8 cellular contexts compared by ENCODE assay signal in genomic region chr2:161237397-161238263, GRCh38.
DNase-seq lines count a peak whose midpoint lies in the region; ATAC-seq and TF ChIP-seq lines count a peak whose summit lies in the region.

No MANE protein-coding gene starts in this region.

- DNase-seq in NCI-H510A treated with DMSO at 0.1 percent for 48 hours (lab: John Stamatoyannopoulos, UW) (peak; percentile 24), NCI-H510A (lab: John Stamatoyannopoulos, UW) (no peak), NCI-H82 treated with DMSO at 0.1 percent for 48 hours (lab: John Stamatoyannopoulos, UW; ENCODE audit: unreplicated experiment) (peak; percentile 72), fibroblast of villous mesenchyme (ENCODE audit: low read depth) (peak; percentile 52), type B pancreatic cell (ENCODE audit: extremely low spot score, unreplicated experiment) (no peak)
- peak; percentile 83 for DNase-seq in activated effector memory CD4-positive, alpha-beta T cell treated with anti-CD3 and anti-CD28 coated beads, Interleukin-2, amount 50 U/mL, for 16 hours

- peak overlapping the region; percentile 91 to 97 (median 94) for H3K4me3 Mint-ChIP-seq in nephron
- peak overlapping the region; percentile 95 for H3K4me3 Mint-ChIP-seq in type B pancreatic cell

- H3K9me3 Mint-ChIP-seq in nephron, result no peaks in the 10 kb centered on the region
- no peaks in the 10 kb centered on the region for H3K9me3 Mint-ChIP-seq in type B pancreatic cell

- ATAC-seq in HG03039 (IDR thresholded peaks at IDR 0.05; ENCODE audit: unreplicated experiment), result peak; percentile 42

- no peaks in the 10 kb centered on the region for H3K36me3 Mint-ChIP-seq in nephron (ENCODE audit: low read depth)
- no peaks in the 10 kb centered on the region for H3K36me3 Mint-ChIP-seq in type B pancreatic cell

- peak; percentile 5 for TF ChIP-seq CTCF in fibroblast of villous mesenchyme (IDR thresholded peaks at IDR 0.05; ENCODE audit: insufficient read depth, low read depth, low read length)
- no peak for TF ChIP-seq CTCF in nephron (IDR thresholded peaks at IDR 0.05; ENCODE audit: unreplicated experiment in 3 of 3)
- no peak for TF ChIP-seq CTCF in type B pancreatic cell (conservative IDR thresholded peaks at IDR 0.05)

- H3K4me3 ChIP-seq in fibroblast of villous mesenchyme (ENCODE audit: low read depth, low read length), result peak overlapping the region; percentile 67

- H3K27me3 Mint-ChIP-seq in nephron (ENCODE audit: low read depth), result peaks cover 28% of the 10 kb centered on the region
- peaks cover 9% of the 10 kb centered on the region for H3K27me3 Mint-ChIP-seq in type B pancreatic cell

- H3K27ac Mint-ChIP-seq in nephron (peak overlapping the region; percentile 34 to 81 (median 56)), type B pancreatic cell (peak overlapping the region; percentile 78)

- peaks cover 13% of the 10 kb centered on the region for H3K4me1 Mint-ChIP-seq in nephron
- H3K4me1 Mint-ChIP-seq in type B pancreatic cell (ENCODE audit: unreplicated experiment), result peaks cover 18% of the 10 kb centered on the region

Comparison
In these comparisons a context has a peak if more than half of its experiments do, and no peak if none do; other contexts are left out.
1. DNase-seq: peak in NCI-H510A treated with DMSO at 0.1 percent for 48 hours (single experiment), NCI-H82 treated with DMSO at 0.1 percent for 48 hours (single experiment), activated effector memory CD4-positive, alpha-beta T cell treated with anti-CD3 and anti-CD28 coated beads, Interleukin-2, amount 50 U/mL, for 16 hours (single experiment) and fibroblast of villous mesenchyme (single experiment); none in NCI-H510A (single experiment) and type B pancreatic cell (single experiment).